8 cellular contexts compared by ENCODE assay signal in genomic region chr5:132556511-132557424, GRCh38. TPM values are rescaled to one million over a fixed set of nuclear protein-coding genes. Genes with fewer than 3 reads are reported as not detected.
DNase-seq lines count a peak whose midpoint lies in the region; ATAC-seq, FAIRE-seq and TF ChIP-seq lines count a peak whose summit lies in the region.

Gene RAD50, plus strand, starts transcription at chr5:132556977. Its CDS starts 348 bp downstream, at chr5:132557325.

- CTCF ChIA-PET in AG04450 (lab: Charles Lee) (interaction anchor here (0.7 to 1.2 kb wide), 2 partner anchors 178 to 263 kb away, joined by 3 read pairs; no protein-coding TSS in a partner anchor), mammary epithelial cell (lab: Charles Lee; ENCODE audit: low non-redundant PET) (no interaction called here)

- H3K9ac ChIP-seq in mammary epithelial cell (ENCODE audit: insufficient read depth, low read length): peak within 1 kb of the TSS; percentile 83

- DNase-seq in AG04450 (ENCODE audit: low read depth, low spot score): peak; percentile 74
- DNase-seq in NCI-H2227 (lab: John Stamatoyannopoulos, UW; ENCODE audit: unreplicated experiment): peak; percentile 96
- peak; percentile 92 for DNase-seq in mammary epithelial cell
- DNase-seq in iPS-NIHi7 (ENCODE audit: extremely low spot score): peak; percentile 92
- peak; percentile 97 for DNase-seq in small intestine

- 2% methylated on average over 42 of the region's 60 CpGs for WGBS in mammary epithelial cell (ENCODE audit: low coverage, missing lambda C conversion rate)
- 6 to 8% (median 7%) methylated on average over 48 to 60 of the region's 60 CpGs for WGBS in small intestine, 3 donors

- H3K36me3 ChIP-seq in mammary epithelial cell (ENCODE audit: insufficient read depth, low read length) (peaks cover 10% of the 10 kb centered on the region), small intestine (ENCODE audit: control insufficient read depth in 2 of 2, insufficient read depth in 2 of 2, low read length in 2 of 2) (peaks cover 0 to 3% of the 10 kb centered on the region in 2 donors)

- H3K4me1 ChIP-seq in mammary epithelial cell (ENCODE audit: insufficient read depth, low read length): peaks cover 4% of the 10 kb centered on the region
- peaks cover 0 to 4% of the 10 kb centered on the region in 2 donors for H3K4me1 ChIP-seq in small intestine (ENCODE audit: control insufficient read depth in 2 of 2, insufficient read depth in 1 of 2, low read depth in 1 of 2, low read length in 1 of 2)

- ATAC-seq in GM18907 (IDR thresholded peaks at IDR 0.05; ENCODE audit: unreplicated experiment): peak; percentile 97
- ATAC-seq in HG03139 (IDR thresholded peaks at IDR 0.05; ENCODE audit: unreplicated experiment): peak; percentile 98

- H3K27me3 ChIP-seq in AG04450 (ENCODE audit: control insufficient read depth, insufficient read depth, low read length) (no peaks in the 10 kb centered on the region), mammary epithelial cell (ENCODE audit: insufficient read depth, low read length) (no peaks in the 10 kb centered on the region), small intestine (ENCODE audit: control insufficient read depth in 2 of 2, insufficient read depth in 2 of 2, low read length in 2 of 2) (no peaks in the 10 kb centered on the region)

- intact Hi-C loops in mammary epithelial cell (cut with micrococcal nuclease): no loop called here

- TF ChIP-seq CTCF in AG04450 (IDR thresholded peaks at IDR 0.05; ENCODE audit: low read depth, low read length) (no peak), WI38 (IDR thresholded peaks at IDR 0.05; ENCODE audit: low read depth, low read length) (no peak), mammary epithelial cell (conservative IDR thresholded peaks at IDR 0.05 in 1 of 2, IDR thresholded peaks at IDR 0.05 in 1 of 2; ENCODE audit: extremely low read depth in 1 of 2, insufficient read depth in 1 of 2, low read depth in 1 of 2, low read length in 2 of 2) (no peak)

- BruUV-seq in mammary epithelial cell (replicated peaks; lab: Mats Ljungman, UMichigan): TSS peak; percentile 79

- no peaks in the 10 kb centered on the region for H4K20me1 ChIP-seq in mammary epithelial cell (ENCODE audit: insufficient read depth, low read length)

- H3K4me2 ChIP-seq in mammary epithelial cell (ENCODE audit: insufficient read depth, low read depth, low read length): peak within 1 kb of the TSS; percentile 98

- in situ Hi-C loops in mammary epithelial cell (cut with MboI; ENCODE audit: low sequenced_read_pairs in 2 of 2): no loop called here

- H3K79me2 ChIP-seq in mammary epithelial cell (ENCODE audit: insufficient read depth, low read length): peaks cover 42% of the 10 kb centered on the region

- peak within 1 kb of the TSS; percentile 99 for H2AFZ ChIP-seq in mammary epithelial cell (ENCODE audit: low read depth, low read length)

- dilution Hi-C loops in mammary epithelial cell (cut with HindIII; ENCODE audit: low sequenced_read_pairs): no loop called here

- H3K4me3 ChIP-seq in AG04450 (ENCODE audit: low read depth, low read length): peak within 1 kb of the TSS; percentile 78
- peak within 1 kb of the TSS; percentile 72 for H3K4me3 ChIP-seq in WI38 (ENCODE audit: low read depth, low read length)
- H3K4me3 ChIP-seq in mammary epithelial cell (replicated peaks in 1 of 3; ENCODE audit: insufficient read depth in 1 of 3, low read depth in 2 of 3, low read length in 3 of 3): peak within 1 kb of the TSS; percentile 73 to 90 (median 75)
- H3K4me3 ChIP-seq in small intestine (ENCODE audit: low read depth in 1 of 2, low read length in 2 of 2): peak within 1 kb of the TSS; percentile 54 to 67

- FAIRE-seq in small intestine (lab: Jason Lieb, UNC): no peak

- POLR2A ChIA-PET in AG04450 (lab: Yijun Ruan, JAX): interaction anchor here (0.6 to 1.1 kb wide), 4 partner anchors 48 to 169 kb away, joined by 3 to 4 read pairs (median 3); no protein-coding TSS in a partner anchor

- H3K27ac ChIP-seq in AG04450 (ENCODE audit: low read depth, low read length) (peak within 1 kb of the TSS; percentile 88), mammary epithelial cell (ENCODE audit: insufficient read depth, low read depth, low read length) (peak within 1 kb of the TSS; percentile 81), small intestine (ENCODE audit: low read depth in 1 of 2, low read length in 1 of 2) (peak within 1 kb of the TSS; percentile 73 to 93)

- H3K9me3 ChIP-seq in AG04450 (ENCODE audit: control insufficient read depth, insufficient read depth, low read length) (no peaks in the 10 kb centered on the region; the same call in 1 of the 2 replicates), mammary epithelial cell (replicated peaks; ENCODE audit: insufficient read depth, low read length) (no peaks in the 10 kb centered on the region), small intestine (ENCODE audit: control insufficient read depth, low read depth) (no peaks in the 10 kb centered on the region)

RNA-seq across cellular contexts. Expression of gene RAD50, which starts in this region (rescaled TPM):
- polyA plus RNA-seq in AG04450 (2011; rRNA removed): 17.6 and 25.3 TPM in 2 replicates
- 31.1 and 41.4 TPM in 2 replicates for polyA minus RNA-seq in AG04450 (2011; rRNA and poly(A)+ RNA removed)
- 10 to 100 TPM; 29.8 to 56.9 TPM for total RNA-seq in mammary epithelial cell
- 18.1 TPM for polyA plus RNA-seq in mammary epithelial cell
- 25.4 TPM for polyA minus RNA-seq in mammary epithelial cell
- polyA plus RNA-seq in small intestine: 10 to 100 TPM in 2 of 3 donors, 1 to 10 TPM in 1; 6.8 to 11.2 (median 10.7) TPM

Comparison
In these comparisons a context has a peak if more than half of its experiments do, and no peak if none do; other contexts are left out.
1. Peak in every context shown above with its lines: DNase-seq, ATAC-seq, H3K4me3 ChIP-seq and H3K27ac ChIP-seq.